In the genomic region with DNA sequence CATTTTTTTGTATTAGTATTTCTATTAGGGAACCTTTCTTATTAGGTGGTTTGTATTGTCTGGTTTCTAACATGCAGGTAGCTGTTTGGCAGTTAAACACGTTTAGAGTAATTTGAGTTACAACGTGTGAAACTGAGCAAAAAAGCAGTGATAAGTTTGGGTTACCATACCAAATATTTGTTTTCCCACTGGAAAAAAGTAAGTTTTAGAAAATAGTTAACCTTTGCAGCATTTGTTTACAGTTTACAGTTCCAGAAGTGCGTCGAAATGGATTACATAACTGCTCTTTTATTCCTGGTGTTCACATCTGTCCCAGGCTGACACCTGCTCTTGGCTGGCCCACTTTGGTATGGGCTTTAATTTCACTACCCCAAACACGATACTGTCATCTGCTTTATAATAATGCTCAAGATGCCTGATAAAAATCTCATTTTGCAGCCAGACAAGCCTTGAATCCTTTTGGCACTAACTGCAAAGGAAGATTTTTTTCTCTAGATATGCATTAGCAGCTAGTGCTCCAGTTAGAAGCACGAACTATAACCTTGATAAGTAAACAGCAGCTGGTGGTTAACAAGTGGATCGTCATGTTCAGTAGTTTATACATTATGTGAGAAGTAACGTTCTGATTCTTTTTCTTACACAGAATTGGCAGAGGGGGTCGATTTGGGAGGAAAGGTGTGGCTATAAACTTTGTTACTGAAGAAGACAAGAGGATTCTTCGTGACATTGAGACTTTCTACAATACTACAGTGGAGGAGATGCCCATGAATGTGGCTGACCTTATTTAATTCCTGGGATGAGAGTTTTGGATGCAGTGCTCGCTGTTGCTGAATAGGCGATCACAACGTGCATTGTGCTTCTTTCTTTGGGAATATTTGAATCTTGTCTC, we compare ENCODE assay signal across 11 cellular contexts. TPM values are rescaled to one million over a fixed set of nuclear protein-coding genes. Genes with fewer than 3 reads are reported as not detected.
A peak's percentile ranks its signal among the peaks of the same experiment; 100 is the strongest.
DNase-seq lines count a peak whose midpoint lies in the region; ATAC-seq, FAIRE-seq and TF ChIP-seq lines count a peak whose summit lies in the region.
"Had no signal": no experiment of that assay in that cellular context is flagged by ENCODE, and none has a peak within 500 bp of the region (broad histone marks: within the 10 kb centered on the region; RNA-seq: fewer than 3 reads in every experiment).

No MANE protein-coding gene starts in this region.

- H3K36me3 Mint-ChIP-seq in CD8-positive, alpha-beta T cell = peaks cover 88% of the 10 kb centered on the region
- H3K36me3 Mint-ChIP-seq in T-helper 1 cell treated with Interleukin-12 subunit alpha and Interleukin-12 subunit beta and Interleukin-4 antibody, amounts not matched to agents 30 μg/mL and 1 μg/mL, for 36 hours (ENCODE audit: low read depth) = peaks cover 81% of the 10 kb centered on the region
- H3K36me3 Mint-ChIP-seq in immature natural killer cell = peaks cover 47 to 81% (median 58%) of the 10 kb centered on the region in 3 donors

- H3K4me1 Mint-ChIP-seq in CD8-positive, alpha-beta T cell (ENCODE audit: low read depth) = peaks cover 60% of the 10 kb centered on the region
- peaks cover 48% of the 10 kb centered on the region for H3K4me1 Mint-ChIP-seq in T-helper 1 cell treated with Interleukin-12 subunit alpha and Interleukin-12 subunit beta and Interleukin-4 antibody, amounts not matched to agents 30 μg/mL and 1 μg/mL, for 36 hours (ENCODE audit: low read depth)
- peaks cover 52 to 68% of the 10 kb centered on the region in 2 donors for H3K4me1 Mint-ChIP-seq in immature natural killer cell

- H3K9me3 Mint-ChIP-seq in CD8-positive, alpha-beta T cell = no peaks in the 10 kb centered on the region
- no peaks in the 10 kb centered on the region for H3K9me3 Mint-ChIP-seq in T-helper 1 cell treated with Interleukin-12 subunit alpha and Interleukin-12 subunit beta and Interleukin-4 antibody, amounts not matched to agents 30 μg/mL and 1 μg/mL, for 36 hours
- no peaks in the 10 kb centered on the region for H3K9me3 Mint-ChIP-seq in immature natural killer cell

- no peaks in the 10 kb centered on the region for H3K27me3 Mint-ChIP-seq in CD8-positive, alpha-beta T cell (ENCODE audit: low read depth)
- no peaks in the 10 kb centered on the region for H3K27me3 Mint-ChIP-seq in T-helper 1 cell treated with Interleukin-12 subunit alpha and Interleukin-12 subunit beta and Interleukin-4 antibody, amounts not matched to agents 30 μg/mL and 1 μg/mL, for 36 hours (ENCODE audit: low read depth)
- H3K27me3 Mint-ChIP-seq in immature natural killer cell (ENCODE audit: low read depth in 3 of 3) = peaks cover 5 to 29% (median 13%) of the 10 kb centered on the region in 3 donors

- POLR2A ChIA-PET in CD8-positive, alpha-beta T cell (lab: Charles Lee) = interaction anchor here (0.8 to 2.3 kb wide), 5 partner anchors 9 to 193 kb away, joined by 3 to 6 read pairs (median 4); no protein-coding TSS in a partner anchor

- no peak overlapping the region for H3K4me3 ChIP-seq in CD8-positive, alpha-beta T cell (ENCODE audit: low read depth, low read length)
- no peak overlapping the region for H3K4me3 ChIP-seq in lower lobe of right lung

- intact Hi-C loops in CD8-positive, alpha-beta T cell (cut with DNase I, micrococcal nuclease) = no loop called here
- intact Hi-C loops in lower lobe of right lung (cut with DNase I) = no loop called here

- no peak for DNase-seq in CD8-positive, alpha-beta T cell
- no peak for DNase-seq in GM18507 (ENCODE audit: extremely low spot score, insufficient read length, low read depth)
- DNase-seq in immature natural killer cell = no peak
- no peak for DNase-seq in globus pallidus (ENCODE audit: low spot score)
- no peak for DNase-seq in lower lobe of right lung
- DNase-seq in activated CD4-positive, alpha-beta T cell treated with anti-CD3 and anti-CD28 coated beads for 4 hours = no peak
- DNase-seq: activated effector memory CD4-positive, alpha-beta T cell treated with Interleukin-2 at 50 U/mL for 16 hours; Right ventricle myocardium superior had no signal

- peak overlapping the region; percentile 27 for H3K4me3 Mint-ChIP-seq in CD8-positive, alpha-beta T cell
- peak overlapping the region; percentile 7 for H3K4me3 Mint-ChIP-seq in T-helper 1 cell treated with Interleukin-12 subunit alpha and Interleukin-12 subunit beta and Interleukin-4 antibody, amounts not matched to agents 30 μg/mL and 1 μg/mL, for 36 hours
- peak overlapping the region in 2 of 5 donors; percentile 31 to 43 for H3K4me3 Mint-ChIP-seq in immature natural killer cell

- ATAC-seq in CD8-positive, alpha-beta T cell = no peak
- ATAC-seq in GM21737 (IDR thresholded peaks at IDR 0.05; ENCODE audit: unreplicated experiment) (no peak), lower lobe of right lung (no peak)

- no peaks in the 10 kb centered on the region for H3K27me3 ChIP-seq in CD8-positive, alpha-beta T cell (ENCODE audit: insufficient read depth, low read length)
- no peaks in the 10 kb centered on the region for H3K27me3 ChIP-seq in lower lobe of right lung (ENCODE audit: low read depth)

- no peaks in the 10 kb centered on the region for H3K9me3 ChIP-seq in CD8-positive, alpha-beta T cell (ENCODE audit: low read length)
- no peaks in the 10 kb centered on the region for H3K9me3 ChIP-seq in lower lobe of right lung

- no peak for TF ChIP-seq CTCF in CD8-positive, alpha-beta T cell (IDR thresholded peaks at IDR 0.05)
- no peak for TF ChIP-seq CTCF in lower lobe of right lung (IDR thresholded peaks at IDR 0.05)

- no peak overlapping the region for H3K27ac ChIP-seq in CD8-positive, alpha-beta T cell (ENCODE audit: low read depth, low read length)
- no peak overlapping the region for H3K27ac ChIP-seq in lower lobe of right lung

- CTCF ChIA-PET in CD8-positive, alpha-beta T cell (lab: Charles Lee) = interaction anchor here (1.4 kb wide), 1 partner anchor 9 kb away, joined by 4 read pairs; no protein-coding TSS in a partner anchor

- FAIRE-seq in GM18507 (lab: Jason Lieb, UNC) = peak; percentile 36

- peak overlapping the region; percentile 82 for H3K27ac Mint-ChIP-seq in CD8-positive, alpha-beta T cell
- peak overlapping the region; percentile 21 for H3K27ac Mint-ChIP-seq in T-helper 1 cell treated with Interleukin-12 subunit alpha and Interleukin-12 subunit beta and Interleukin-4 antibody, amounts not matched to agents 30 μg/mL and 1 μg/mL, for 36 hours
- peak overlapping the region; percentile 32 to 100 (median 74) for H3K27ac Mint-ChIP-seq in immature natural killer cell

- peaks cover 61% of the 10 kb centered on the region for H3K36me3 ChIP-seq in CD8-positive, alpha-beta T cell (ENCODE audit: insufficient read depth, low read length)
- peaks cover 69% of the 10 kb centered on the region for H3K36me3 ChIP-seq in lower lobe of right lung

- H3K4me1 ChIP-seq in CD8-positive, alpha-beta T cell (ENCODE audit: insufficient read depth, low read length) = peaks cover 48% of the 10 kb centered on the region
- H3K4me1 ChIP-seq in lower lobe of right lung = peaks cover 45% of the 10 kb centered on the region

RNA-seq across cellular contexts. Expression of a gene that starts 5.3 kb away (rescaled TPM):
- total RNA-seq in CD8-positive, alpha-beta T cell = 100 to 1,000 TPM; 934 to 978 TPM
- polyA plus RNA-seq in immature natural killer cell = 100 to 1,000 TPM; 132 to 151 (median 140) TPM
- 424 TPM for total RNA-seq in lower lobe of right lung

RNA-seq across cellular contexts. Expression of a gene that starts 17.6 kb away (rescaled TPM):
- total RNA-seq in CD8-positive, alpha-beta T cell = 10 to 100 TPM; 12.7 to 13.9 TPM
- 10 to 100 TPM; 17.7 to 19.5 (median 18.1) TPM for polyA plus RNA-seq in immature natural killer cell
- total RNA-seq in lower lobe of right lung = 8.4 TPM

RNA-seq across cellular contexts. Expression of a gene that starts 53.8 kb away (rescaled TPM):
- not detected for total RNA-seq in CD8-positive, alpha-beta T cell
- not detected for polyA plus RNA-seq in immature natural killer cell
- total RNA-seq in lower lobe of right lung = not detected
- total RNA-seq: fibroblast of villous mesenchyme had no signal

Comparison
In these comparisons a context has a peak if more than half of its experiments do, and no peak if none do; other contexts are left out.
1. H3K27ac Mint-ChIP-seq: peak in every context shown above with its lines; median percentile 82 in CD8-positive, alpha-beta T cell; 74 in immature natural killer cell; 21 in T-helper 1 cell treated with Interleukin-12 subunit alpha and Interleukin-12 subunit beta and Interleukin-4 antibody, amounts not matched to agents 30 μg/mL and 1 μg/mL, for 36 hours.